8 cellular contexts compared by ENCODE assay signal in the genomic region with DNA sequence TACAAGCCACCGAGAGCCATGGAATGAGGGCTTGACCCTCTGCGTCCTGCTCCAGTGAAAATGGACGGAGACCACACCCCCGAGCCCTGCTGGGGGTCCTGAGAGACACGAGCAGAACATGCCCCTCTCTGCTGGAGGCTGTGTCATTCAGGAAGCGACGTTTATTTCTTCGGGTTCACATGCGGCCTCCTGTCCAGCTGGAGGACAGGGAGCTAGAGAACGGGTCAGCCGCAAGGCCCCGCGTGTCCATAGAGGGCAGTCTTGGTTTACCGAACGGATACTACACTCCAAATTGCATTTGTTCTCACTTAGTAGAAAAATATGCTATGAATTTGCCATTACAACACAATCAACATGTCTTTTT. TPM values are rescaled to one million over a fixed set of nuclear protein-coding genes. Genes with fewer than 3 reads are reported as not detected.
DNase-seq lines count a peak whose midpoint lies in the region; ATAC-seq and TF ChIP-seq lines count a peak whose summit lies in the region.

No MANE protein-coding gene starts in this region.

- peak; percentile 76 for DNase-seq in EH (ENCODE audit: low read depth)
- peak; percentile 47 for DNase-seq in HK-2 (ENCODE audit: unreplicated experiment)
- DNase-seq in endothelial cell (ENCODE audit: low spot score), result peak; percentile 66
- DNase-seq in midbrain (lab: John Stamatoyannopoulos, UW), result peak; percentile 9
- DNase-seq in NCI-H187 (lab: John Stamatoyannopoulos, UW), result no peak

- H3K9me3 Mint-ChIP-seq in endothelial cell (ENCODE audit: unreplicated experiment), result no peaks in the 10 kb centered on the region

- no peak for ATAC-seq in HG02588 (IDR thresholded peaks at IDR 0.05; ENCODE audit: unreplicated experiment)
- ATAC-seq in GM19328 (IDR thresholded peaks at IDR 0.05; ENCODE audit: unreplicated experiment), result no peak

- TF ChIP-seq CTCF in WI38 (IDR thresholded peaks at IDR 0.05; ENCODE audit: low read depth, low read length) (peak; percentile 94), endothelial cell (IDR thresholded peaks at IDR 0.05; ENCODE audit: unreplicated experiment) (no peak)

- no peak overlapping the region for H3K4me3 ChIP-seq in WI38 (ENCODE audit: low read depth, low read length)

- H3K27ac Mint-ChIP-seq in endothelial cell (ENCODE audit: unreplicated experiment), result no peak overlapping the region

- H3K4me1 Mint-ChIP-seq in endothelial cell (ENCODE audit: unreplicated experiment), result no peaks in the 10 kb centered on the region

- no peak overlapping the region for H3K4me3 Mint-ChIP-seq in endothelial cell (ENCODE audit: unreplicated experiment)

- H3K27me3 Mint-ChIP-seq in endothelial cell (ENCODE audit: unreplicated experiment), result peaks cover 4% of the 10 kb centered on the region

- H3K36me3 Mint-ChIP-seq in endothelial cell (ENCODE audit: low read depth, unreplicated experiment), result no peaks in the 10 kb centered on the region

RNA-seq across cellular contexts. Expression of gene MRPL36, which starts 36.1 kb away (rescaled TPM):
- total RNA-seq in endothelial cell (ENCODE audit: unreplicated experiment), result 32.5 TPM

RNA-seq across cellular contexts. Expression of gene NDUFS6, which starts 37.7 kb away (rescaled TPM):
- 31.0 TPM for total RNA-seq in endothelial cell (ENCODE audit: unreplicated experiment)

Comparison
In these comparisons a context has a peak if more than half of its experiments do, and no peak if none do; other contexts are left out.
1. DNase-seq: peak in EH (single experiment), HK-2 (single experiment), endothelial cell (single experiment) and midbrain (single experiment); none in NCI-H187 (0 of 2).